ENCODE assay signal across 1 cellular context in the genomic region with DNA sequence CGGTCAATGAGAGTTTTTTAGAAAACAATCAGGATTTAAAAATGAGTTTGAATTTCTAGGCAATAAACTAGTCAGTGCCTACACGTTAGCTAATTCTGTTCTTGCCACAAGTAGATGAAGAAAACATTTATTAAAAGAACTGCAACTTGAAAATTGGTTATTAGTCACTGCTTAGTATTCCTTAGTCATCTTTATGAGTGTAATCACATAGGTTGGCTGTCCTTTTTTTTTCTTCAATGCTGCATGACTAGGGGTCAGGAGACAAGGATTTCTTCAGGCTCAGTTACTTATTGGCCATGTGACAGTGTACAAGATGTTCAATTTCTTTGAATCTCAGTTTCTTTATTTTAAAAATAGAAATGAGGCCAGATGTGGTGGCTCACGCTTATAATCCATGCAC.
TF ChIP-seq lines count a peak whose summit lies in the region.

No MANE protein-coding gene starts in this region.

TF ChIP-seq in GM12878, 131 proteins besides CTCF, POLR2A, EP300 and RAD21 (continued from another document):
- TF ChIP-seq, protein P1, sequence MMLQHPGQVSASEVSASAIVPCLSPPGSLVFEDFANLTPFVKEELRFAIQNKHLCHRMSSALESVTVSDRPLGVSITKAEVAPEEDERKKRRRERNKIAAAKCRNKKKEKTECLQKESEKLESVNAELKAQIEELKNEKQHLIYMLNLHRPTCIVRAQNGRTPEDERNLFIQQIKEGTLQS (IDR thresholded peaks at IDR 0.05; ENCODE audit: borderline replicate concordance, extremely low read depth, low read depth, low read length) = no peak
- TF ChIP-seq MEF2B (IDR thresholded peaks at IDR 0.05; ENCODE audit: partially characterized antibody, poor library complexity, severe bottlenecking) = no peak
- no peak for TF ChIP-seq GATAD2B (conservative IDR thresholded peaks at IDR 0.05; ENCODE audit: low read depth)
